Comparison of ENCODE assay signal across 33 cellular contexts in the genomic region with DNA sequence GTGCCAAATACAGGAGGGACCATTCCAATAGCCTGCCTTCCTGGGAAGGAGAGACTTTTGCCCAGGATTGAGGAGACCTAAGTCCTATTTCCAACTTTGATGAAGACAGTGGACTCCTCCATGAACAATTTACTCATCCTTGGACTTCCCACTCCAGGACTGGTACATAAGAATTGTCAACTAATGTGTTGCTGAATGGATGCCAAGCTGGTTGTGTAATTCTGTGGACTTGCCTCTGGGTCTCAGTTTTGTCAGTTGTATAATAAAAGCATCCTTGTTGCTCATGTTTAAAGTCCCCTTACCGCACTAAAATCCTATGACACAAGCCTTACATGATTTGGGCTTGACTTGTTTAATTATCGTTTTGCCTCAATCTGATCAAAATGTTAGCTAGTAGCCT. TPM values are rescaled to one million over a fixed set of nuclear protein-coding genes. Genes with fewer than 3 reads are reported as not detected.
"Had no signal": no experiment of that assay in that cellular context is flagged by ENCODE, and none has a peak within 500 bp of the region (broad histone marks: within the 10 kb centered on the region; RNA-seq: fewer than 3 reads in every experiment).

No MANE protein-coding gene starts in this region.

- H3K9me3 Mint-ChIP-seq: activated CD4-positive, alpha-beta T cell treated with anti-CD3 and anti-CD28 coated beads, Interleukin-2, amount 10 ng/mL, durations not matched to agents 24 days and 14 days; activated T-cell treated with anti-CD3 and anti-CD28 coated beads, Interleukin-2, amount 50 U/mL, for 24 hours; brain had no signal

- H3K4me3 Mint-ChIP-seq: activated CD4-positive, alpha-beta T cell treated with anti-CD3 and anti-CD28 coated beads, Interleukin-2, amount 10 ng/mL, durations not matched to agents 24 days and 14 days; activated CD8-positive, alpha-beta T cell treated with anti-CD3 and anti-CD28 coated beads for 36 hours; activated naive CD4-positive, alpha-beta T cell treated with anti-CD3 and anti-CD28 coated beads, Interleukin-2, amount 10 ng/mL, durations not matched to agents 7 days and 5 days; activated naive CD8-positive, alpha-beta T cell; activated naive CD8-positive, alpha-beta T cell treated with anti-CD3 and anti-CD28 coated beads, Interleukin-2, amount 50 U/mL, for 24 hours; activated T-cell treated with anti-CD3 and anti-CD28 coated beads, Interleukin-2, amount 50 U/mL, for 24 hours; brain; IgD-negative memory B cell had no signal

- H3K4me1 Mint-ChIP-seq: activated CD4-positive, alpha-beta T cell treated with anti-CD3 and anti-CD28 coated beads, Interleukin-2, amount 10 ng/mL, durations not matched to agents 24 days and 14 days; activated naive CD4-positive, alpha-beta T cell treated with anti-CD3 and anti-CD28 coated beads, Interleukin-2, amount 10 ng/mL, durations not matched to agents 7 days and 5 days; activated naive CD8-positive, alpha-beta T cell treated with anti-CD3 and anti-CD28 coated beads, Interleukin-2, amount 50 U/mL, for 24 hours; IgD-negative memory B cell had no signal

- H3K27ac ChIP-seq: Peyer's patch, RWPE1 had no signal

- H3K36me3 ChIP-seq: Peyer's patch had no signal

- H3K9me3 ChIP-seq: Peyer's patch had no signal

- H3K27ac Mint-ChIP-seq: activated CD4-positive, alpha-beta T cell treated with anti-CD3 and anti-CD28 coated beads, Interleukin-2, amount 10 ng/mL, durations not matched to agents 24 days and 14 days; activated CD8-positive, alpha-beta T cell treated with anti-CD3 and anti-CD28 coated beads for 36 hours; activated naive CD4-positive, alpha-beta T cell treated with anti-CD3 and anti-CD28 coated beads, Interleukin-2, amount 10 ng/mL, durations not matched to agents 7 days and 5 days; activated naive CD8-positive, alpha-beta T cell; activated naive CD8-positive, alpha-beta T cell treated with anti-CD3 and anti-CD28 coated beads, Interleukin-2, amount 50 U/mL, for 24 hours; activated T-cell treated with anti-CD3 and anti-CD28 coated beads, Interleukin-2, amount 50 U/mL, for 24 hours; activated T-helper 2 cell treated with anti-CD3 and anti-CD28 coated beads, Interferon-gamma antibody, Interleukin-2, Interleukin-4, amounts not matched to agents 10 μg/mL and 5 μg/mL and 100 μg/mL, durations not matched to agents 14 hours and 24 hours and 36 hours; brain; IgD-negative memory B cell had no signal

- DNase-seq: activated CD4-positive, alpha-beta T cell treated with anti-CD3 and anti-CD28 coated beads, Interleukin-2, amount 10 ng/mL, durations not matched to agents 24 days and 14 days; activated CD4-positive, alpha-beta T cell treated with anti-CD3 and anti-CD28 coated beads, Interleukin-2, amount 50 U/mL, for 4 hours; activated CD8-positive, alpha-beta T cell treated with anti-CD3 and anti-CD28 coated beads for 36 hours; activated gamma-delta T cell treated with Interleukin-2 at 50 U/mL for 16 hours; activated naive CD4-positive, alpha-beta T cell treated with anti-CD3 and anti-CD28 coated beads, Interleukin-2, amount 10 ng/mL, durations not matched to agents 7 days and 5 days; activated naive CD8-positive, alpha-beta T cell treated with anti-CD3 and anti-CD28 coated beads, Interleukin-2, amount 50 U/mL, for 24 hours; activated T-cell treated with anti-CD3 and anti-CD28 coated beads, Interleukin-2, amount 50 U/mL, for 24 hours; anterior cingulate cortex; central memory CD4-positive, alpha-beta T cell; Kasumi-1; KBM-7; MM.1S; MV-4-11; NCI-H1092; NCI-H1436 treated with DMSO at 0.1 percent for 48 hours; NCI-H1694 treated with DMSO at 0.1 percent for 48 hours; NCI-H2029; NCI-H345; NCI-H524 treated with DMSO at 0.1 percent for 48 hours; Peyer's patch; SIG-M5; SW 1271; T-helper 1 cell; T-helper 2 cell; T-helper 9 cell had no signal

- H3K36me3 Mint-ChIP-seq: activated naive CD4-positive, alpha-beta T cell treated with anti-CD3 and anti-CD28 coated beads, Interleukin-2, amount 10 ng/mL, durations not matched to agents 7 days and 5 days; activated naive CD8-positive, alpha-beta T cell; brain; IgD-negative memory B cell had no signal

- H3K27me3 ChIP-seq: Peyer's patch had no signal

- H3K4me1 ChIP-seq: Peyer's patch had no signal

- H3K4me3 ChIP-seq: Peyer's patch had no signal

- H3K27me3 Mint-ChIP-seq: activated CD4-positive, alpha-beta T cell treated with anti-CD3 and anti-CD28 coated beads, Interleukin-2, amount 10 ng/mL, durations not matched to agents 24 days and 14 days; activated CD8-positive, alpha-beta T cell treated with anti-CD3 and anti-CD28 coated beads for 36 hours; activated naive CD4-positive, alpha-beta T cell treated with anti-CD3 and anti-CD28 coated beads, Interleukin-2, amount 10 ng/mL, durations not matched to agents 7 days and 5 days; activated naive CD8-positive, alpha-beta T cell; activated naive CD8-positive, alpha-beta T cell treated with anti-CD3 and anti-CD28 coated beads, Interleukin-2, amount 50 U/mL, for 24 hours; activated T-cell treated with anti-CD3 and anti-CD28 coated beads, Interleukin-2, amount 50 U/mL, for 24 hours; brain; IgD-negative memory B cell had no signal

RNA-seq across cellular contexts. Expression of a gene that starts 13.2 kb away (rescaled TPM):
- total RNA-seq: activated CD4-positive, alpha-beta T cell treated with anti-CD3 and anti-CD28 coated beads, Interleukin-2, amount 10 ng/mL, durations not matched to agents 24 days and 14 days; activated CD8-positive, alpha-beta memory T cell treated with anti-CD3 and anti-CD28 coated beads for 36 hours; activated CD8-positive, alpha-beta T cell treated with anti-CD3 and anti-CD28 coated beads for 36 hours; activated T-helper 2 cell treated with anti-CD3 and anti-CD28 coated beads, Interferon-gamma antibody, Interleukin-2, Interleukin-4, amounts not matched to agents 10 μg/mL and 5 μg/mL and 100 μg/mL, durations not matched to agents 14 hours and 24 hours and 36 hours; NCI-H460; Peyer's patch; Right ventricle myocardium inferior had no signal
